In the genomic region with DNA sequence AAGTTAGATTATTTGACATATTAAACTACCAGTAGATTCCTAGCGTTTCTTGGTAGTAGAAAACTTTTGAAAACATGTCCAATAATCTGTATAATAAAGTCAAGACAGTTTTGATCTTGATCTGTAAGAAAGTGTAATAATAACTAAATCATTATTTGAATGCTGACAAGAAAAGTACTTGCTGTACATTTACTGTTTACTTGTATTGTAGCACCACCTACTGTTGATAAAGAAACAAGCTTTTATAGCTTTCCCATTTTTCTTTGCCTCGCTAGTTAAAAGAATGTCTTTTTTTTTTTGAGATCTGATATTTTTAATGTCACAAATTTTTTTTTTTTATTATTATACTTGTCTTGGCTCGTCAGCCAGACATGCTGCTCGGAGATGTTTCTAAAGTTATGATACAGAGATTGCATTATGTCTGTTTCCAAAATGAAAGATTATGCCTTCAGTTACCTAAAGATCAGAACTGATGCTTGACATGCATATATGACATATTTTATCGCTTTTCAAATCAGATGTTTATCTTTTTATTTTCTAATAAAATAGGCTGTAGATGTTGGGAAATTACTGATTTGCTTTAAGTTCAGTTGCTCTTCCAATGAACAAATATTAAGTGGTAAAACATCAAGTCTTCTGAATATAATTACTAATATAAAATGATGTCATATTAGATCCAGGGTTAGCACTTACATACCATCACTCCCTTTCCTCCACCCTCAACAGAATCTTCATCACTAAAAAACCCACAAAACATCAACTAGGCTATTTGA, we compare ENCODE assay signal across 8 cellular contexts.
DNase-seq lines count a peak whose midpoint lies in the region; TF ChIP-seq lines count a peak whose summit lies in the region.

No MANE protein-coding gene starts in this region.

- H3K4me3 Mint-ChIP-seq in activated CD4-positive, alpha-beta T cell treated with anti-CD3 and anti-CD28 coated beads, Interleukin-2, amount 10 ng/mL, durations not matched to agents 24 days and 14 days: no peak overlapping the region

- H3K27me3 Mint-ChIP-seq in activated CD4-positive, alpha-beta T cell treated with anti-CD3 and anti-CD28 coated beads, Interleukin-2, amount 10 ng/mL, durations not matched to agents 24 days and 14 days: peaks cover 7% of the 10 kb centered on the region

- H3K27ac Mint-ChIP-seq in activated CD4-positive, alpha-beta T cell treated with anti-CD3 and anti-CD28 coated beads, Interleukin-2, amount 10 ng/mL, durations not matched to agents 24 days and 14 days: no peak overlapping the region

- H3K9me3 ChIP-seq in cardiac muscle cell (ENCODE audit: low read depth) (no peaks in the 10 kb centered on the region), mesodermal cell (ENCODE audit: control insufficient read depth, low read length) (peaks cover 4% of the 10 kb centered on the region)

- DNase-seq in cardiac muscle cell (ENCODE audit: low read depth in 1 of 2, low spot score in 1 of 2) (peak; percentile 54 to 77), cardiac septum (ENCODE audit: low spot score) (no peak), NCI-H510A treated with DMSO at 0.1 percent for 48 hours (lab: John Stamatoyannopoulos, UW) (peak; percentile 61), posterior vena cava (ENCODE audit: low spot score) (no peak)
- DNase-seq in activated CD4-positive, alpha-beta T cell treated with anti-CD3 and anti-CD28 coated beads, Interleukin-2, amount 10 ng/mL, durations not matched to agents 24 days and 14 days: no peak
- no peak for DNase-seq in stimulated activated CD8-positive, alpha-beta memory T cell treated with anti-CD3 and anti-CD28 coated beads, Interleukin-4, amount 100 ng/mL, for 48 hours

- peak; percentile 55 for TF ChIP-seq CTCF in cardiac muscle cell (IDR thresholded peaks at IDR 0.05; ENCODE audit: low read depth, low read length)

- H3K27ac ChIP-seq in cardiac muscle cell: no peak overlapping the region
- H3K27ac ChIP-seq in cingulate gyrus (ENCODE audit: low read depth, low read length): peak overlapping the region; percentile 96
- peak overlapping the region; percentile 78 for H3K27ac ChIP-seq in mesodermal cell (ENCODE audit: low read depth, low read length, severe bottlenecking)

- no peaks in the 10 kb centered on the region for H3K9me3 Mint-ChIP-seq in activated CD4-positive, alpha-beta T cell treated with anti-CD3 and anti-CD28 coated beads, Interleukin-2, amount 10 ng/mL, durations not matched to agents 24 days and 14 days

- H3K4me1 ChIP-seq in cardiac muscle cell (ENCODE audit: low read depth) (no peaks in the 10 kb centered on the region), mesodermal cell (ENCODE audit: control insufficient read depth, insufficient read depth, low read length, poor library complexity, severe bottlenecking) (peaks cover 30% of the 10 kb centered on the region)

- WGBS in mesodermal cell (ENCODE audit: insufficient coverage in 2 of 2), 2 experiments: no CpG with 5 or more reads among the region's 5 CpGs

- H3K36me3 Mint-ChIP-seq in activated CD4-positive, alpha-beta T cell treated with anti-CD3 and anti-CD28 coated beads, Interleukin-2, amount 10 ng/mL, durations not matched to agents 24 days and 14 days (ENCODE audit: low read depth): no peaks in the 10 kb centered on the region

- intact Hi-C loops in cardiac septum (cut with DNase I): loop anchor here (2.0 to 10.0 kb wide), 4 partner anchors 38 to 965 kb away; no protein-coding TSS in a partner anchor
- intact Hi-C loops in activated CD4-positive, alpha-beta T cell treated with anti-CD3 and anti-CD28 coated beads, Interleukin-2, amount 10 ng/mL, durations not matched to agents 24 days and 14 days (cut with micrococcal nuclease): loop anchor here (2.0 to 5.0 kb wide), 4 partner anchors 215 to 959 kb away; no protein-coding TSS in a partner anchor
- intact Hi-C loops in posterior vena cava (cut with DNase I): no loop called here

- H3K36me3 ChIP-seq in cardiac muscle cell (no peaks in the 10 kb centered on the region), mesodermal cell (ENCODE audit: control insufficient read depth, insufficient read depth, low read length) (no peaks in the 10 kb centered on the region)

- no peaks in the 10 kb centered on the region for H3K27me3 ChIP-seq in cardiac muscle cell

- H3K4me3 ChIP-seq in cardiac muscle cell (no peak overlapping the region), mesodermal cell (ENCODE audit: extremely low read depth, insufficient read depth, low read length, poor library complexity, severe bottlenecking) (no peak overlapping the region)

- no peaks in the 10 kb centered on the region for H3K4me1 Mint-ChIP-seq in activated CD4-positive, alpha-beta T cell treated with anti-CD3 and anti-CD28 coated beads, Interleukin-2, amount 10 ng/mL, durations not matched to agents 24 days and 14 days

Comparison
In these comparisons a context has a peak if more than half of its experiments do, and no peak if none do; other contexts are left out.
1. DNase-seq: peak in cardiac muscle cell (2 of 2) and NCI-H510A treated with DMSO at 0.1 percent for 48 hours (single experiment); none in cardiac septum (single experiment), activated CD4-positive, alpha-beta T cell treated with anti-CD3 and anti-CD28 coated beads, Interleukin-2, amount 10 ng/mL, durations not matched to agents 24 days and 14 days (single experiment), posterior vena cava (single experiment) and stimulated activated CD8-positive, alpha-beta memory T cell treated with anti-CD3 and anti-CD28 coated beads, Interleukin-4, amount 100 ng/mL, for 48 hours (single experiment).
2. intact Hi-C loops: an anchor here in cardiac septum (2.0 to 10.0 kb wide) and activated CD4-positive, alpha-beta T cell treated with anti-CD3 and anti-CD28 coated beads, Interleukin-2, amount 10 ng/mL, durations not matched to agents 24 days and 14 days (2.0 to 5.0 kb wide); none called in posterior vena cava.